ENCODE assay signal across 19 cellular contexts in the genomic region with DNA sequence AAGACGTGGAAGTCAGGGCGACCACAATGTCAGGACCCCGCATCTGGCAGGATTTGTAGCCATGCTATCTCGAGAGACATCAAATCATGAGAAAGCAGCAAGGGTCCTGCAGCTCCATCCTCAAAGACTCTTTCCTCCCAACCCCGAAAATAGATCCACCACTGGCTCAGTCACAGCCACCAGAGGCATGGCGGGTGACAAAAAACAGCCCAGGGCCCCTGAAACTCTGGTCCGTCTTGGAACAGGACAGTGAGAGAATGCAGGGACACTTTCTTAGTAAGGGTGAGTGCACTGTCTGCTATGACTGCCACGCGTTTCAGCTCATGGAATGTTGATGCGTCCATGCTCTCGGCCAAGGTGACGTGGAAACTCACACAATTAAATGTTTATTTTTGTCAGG.
"Had no signal": no experiment of that assay in that cellular context is flagged by ENCODE, and none has a peak within 500 bp of the region (broad histone marks: within the 10 kb centered on the region; RNA-seq: fewer than 3 reads in every experiment).

No MANE protein-coding gene starts in this region.

- H3K9ac ChIP-seq: SK-N-SH had no signal

- DNase-seq: KBM-7, MG63, NCI-H1092, NCI-H1105 treated with DMSO at 0.1 percent for 48 hours, NCI-H1436, NCI-H187, NCI-H2029, NCI-H2081 treated with DMSO at 0.1 percent for 48 hours, NCI-H345, NCI-H446 treated with DMSO at 0.1 percent for 48 hours, NCI-H510A treated with DMSO at 0.1 percent for 48 hours, NCI-H526, NCI-H774, PC-3, SHP77, SK-N-SH, SW 1271 had no signal

- H3K36me3 ChIP-seq: MG63 had no signal

- H3K9me3 ChIP-seq: MG63, SK-N-SH had no signal

- H3K4me3 ChIP-seq: MG63 had no signal

- H3K27me3 ChIP-seq: MG63 had no signal

- ATAC-seq: Panc1, PC-3 had no signal

- H3K4me2 ChIP-seq: SK-N-SH had no signal

- H3K27ac ChIP-seq: RWPE1 had no signal
